ENCODE assay signal across 8 cellular contexts in the genomic region with DNA sequence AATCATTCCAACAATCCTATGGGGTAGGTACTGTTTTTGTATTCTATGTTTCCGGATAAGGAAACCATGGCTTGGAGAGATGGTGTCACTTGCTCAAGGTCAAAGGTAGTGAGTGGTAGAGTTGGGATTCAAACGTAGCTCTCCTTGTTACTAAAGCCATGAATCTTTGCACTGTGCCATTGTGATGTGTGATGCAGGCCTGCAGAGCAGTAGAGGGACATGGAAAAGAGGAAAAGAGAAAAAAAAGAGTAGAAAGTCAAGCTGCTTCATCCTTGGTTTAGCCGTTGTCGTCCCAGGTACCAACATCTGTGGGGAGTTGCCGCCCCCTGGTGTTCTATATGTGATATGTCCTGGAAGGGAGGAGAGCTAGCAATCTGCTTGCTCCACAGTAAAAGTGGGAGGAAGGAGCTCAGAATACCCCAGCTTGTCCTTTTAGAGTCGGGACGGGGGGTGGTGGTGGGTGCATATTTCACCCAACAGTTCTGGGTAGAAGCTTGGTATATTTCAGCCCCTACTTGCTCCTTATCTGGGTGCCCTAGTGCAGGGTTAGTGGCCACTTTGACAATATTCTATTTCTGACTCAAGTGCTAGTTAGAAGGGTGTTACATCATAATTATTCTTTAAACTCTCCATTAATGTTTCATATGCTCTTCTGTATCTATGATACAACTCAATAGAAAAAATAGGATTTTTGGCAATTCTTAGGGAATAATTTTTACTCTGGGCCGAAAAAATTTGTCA.
DNase-seq lines count a peak whose midpoint lies in the region; ATAC-seq and TF ChIP-seq lines count a peak whose summit lies in the region.

No MANE protein-coding gene starts in this region.

- H3F3A ChIP-seq in GM23248 (ENCODE audit: insufficient read depth) = no peaks in the 10 kb centered on the region

- H3K9me2 ChIP-seq in GM23248 (ENCODE audit: insufficient read depth) = no peaks in the 10 kb centered on the region

- no peak for ATAC-seq in HG03280 (IDR thresholded peaks at IDR 0.05; ENCODE audit: unreplicated experiment)

- H4K20me1 ChIP-seq in GM23248 (ENCODE audit: insufficient read depth) = no peaks in the 10 kb centered on the region

- H3K9me3 ChIP-seq in GM23248 (ENCODE audit: low read depth) = no peaks in the 10 kb centered on the region

- DNase-seq in AG09319 (ENCODE audit: extremely low read depth, low read depth) (peak; percentile 37), GM23248 (peak; percentile 83), NCI-H345 (lab: John Stamatoyannopoulos, UW) (peak; percentile 59), kidney epithelial cell (ENCODE audit: low read depth) (no peak)
- DNase-seq in activated CD4-positive, CD25-positive, alpha-beta regulatory T cell treated with anti-CD3 and anti-CD28 coated beads, Interleukin-2, amount 50 U/mL, for 16 hours (ENCODE audit: low read depth, low spot score) = peak; percentile 64
- peak; percentile 66 for DNase-seq in central memory CD4-positive, alpha-beta T cell
- peak; percentile 68 to 77 for DNase-seq in stimulated activated CD4-positive, alpha-beta T cell treated with anti-CD3 and anti-CD28 coated beads, Interleukin-2, amount 100 ng/mL, for 24 hours

- H3K4me1 ChIP-seq in GM23248 (ENCODE audit: insufficient read depth) = no peaks in the 10 kb centered on the region

- in situ Hi-C loops in GM23248 (cut with MboI) = loop anchor here (10.0 kb wide), 1 partner anchor 299 kb away; no protein-coding TSS in a partner anchor

- H3K27ac ChIP-seq in GM23248 = no peak overlapping the region

- 0 out of 2 replicates have a peak overlapping the region, but pooled peaks have one; percentile 22 for H2AFZ ChIP-seq in GM23248

- H3K9ac ChIP-seq in GM23248 = no peak overlapping the region

- H3K4me2 ChIP-seq in GM23248 (ENCODE audit: unreplicated experiment) = no peak overlapping the region

- no peaks in the 10 kb centered on the region for H3K79me2 ChIP-seq in GM23248 (ENCODE audit: insufficient read depth)

- H3K27me3 ChIP-seq in GM23248 (replicated peaks; ENCODE audit: insufficient read depth) (no peaks in the 10 kb centered on the region), kidney epithelial cell (ENCODE audit: control insufficient read depth, insufficient read depth, low read length) (no peaks in the 10 kb centered on the region)

- WGBS in GM23248 (ENCODE audit: low coverage in 1 of 2, low lambda C conversion rate in 2 of 2, missing lambda C conversion rate in 2 of 2), 2 experiments = 27 to 34% methylated on average over 8 of the region's 8 CpGs

- TF ChIP-seq CTCF in AG09319 (IDR thresholded peaks at IDR 0.05; ENCODE audit: low read depth, low read length) (peak; percentile 79), kidney epithelial cell (IDR thresholded peaks at IDR 0.05; ENCODE audit: insufficient read depth, low read length, poor library complexity, severe bottlenecking) (peak; percentile 74)

- H3K36me3 ChIP-seq in GM23248 (ENCODE audit: low read depth) (no peaks in the 10 kb centered on the region), kidney epithelial cell (ENCODE audit: control insufficient read depth, insufficient read depth, low read length) (no peaks in the 10 kb centered on the region)

- H3K4me3 ChIP-seq in GM23248 (no peak overlapping the region), kidney epithelial cell (ENCODE audit: low read depth, low read length) (no peak overlapping the region)
